ENCODE assay signal across 8 cellular contexts in genomic region chr5:150700600-150701377, GRCh38. TPM values are rescaled to one million over a fixed set of nuclear protein-coding genes. Genes with fewer than 3 reads are reported as not detected.
DNase-seq lines count a peak whose midpoint lies in the region; ATAC-seq and TF ChIP-seq lines count a peak whose summit lies in the region.

Gene RBM22 (minus strand): TSS chr5:150701062. CDS start chr5:150700985, 77 bp downstream.

- intact Hi-C loops in mucosa of descending colon (cut with DNase I, micrococcal nuclease) = no loop called here

- TF ChIP-seq CTCF in OCI-LY1 (IDR thresholded peaks at IDR 0.05; ENCODE audit: low read length) = peak; percentile 84
- peak; percentile 68 for TF ChIP-seq CTCF in epithelial cell of esophagus (IDR thresholded peaks at IDR 0.05; ENCODE audit: insufficient read depth, low read depth, low read length, missing control alignments)
- peak; percentile 44 for TF ChIP-seq CTCF in mucosa of descending colon (IDR thresholded peaks at IDR 0.05)

- H3K27ac ChIP-seq in HUES6 (ENCODE audit: low read depth, low read length) = peak within 1 kb of the TSS; percentile 97
- peak within 1 kb of the TSS; percentile 46 for H3K27ac ChIP-seq in OCI-LY1 (ENCODE audit: low read depth, low read length, poor library complexity, severe bottlenecking)

- H4K20me1 ChIP-seq in OCI-LY1 (ENCODE audit: insufficient read depth, low read length) = no peaks in the 10 kb centered on the region

- H3K27me3 ChIP-seq in HUES6 (ENCODE audit: control insufficient read depth, insufficient read depth, low read length) (no peaks in the 10 kb centered on the region), OCI-LY1 (ENCODE audit: insufficient read depth, low read length) (no peaks in the 10 kb centered on the region)

- H3K4me2 ChIP-seq in OCI-LY1 (ENCODE audit: low read length) = peak within 1 kb of the TSS; percentile 97

- H2AFZ ChIP-seq in OCI-LY1 (ENCODE audit: low read length) = peak within 1 kb of the TSS; percentile 50; the same call in 1 of the 2 replicates

- no peaks in the 10 kb centered on the region for H3F3A ChIP-seq in OCI-LY1 (ENCODE audit: insufficient read depth, low read length)

- H3K9ac ChIP-seq in HUES6 (ENCODE audit: low read length) = peak within 1 kb of the TSS; percentile 98
- H3K9ac ChIP-seq in OCI-LY1 (ENCODE audit: low read length) = peak within 1 kb of the TSS; percentile 82

- ATAC-seq in GM21423 (IDR thresholded peaks at IDR 0.05; ENCODE audit: unreplicated experiment) (peak; percentile 97), mucosa of descending colon (peak; percentile 98)

- DNase-seq in DMS 273 (lab: John Stamatoyannopoulos, UW; ENCODE audit: unreplicated experiment) = peak; percentile 97
- DNase-seq in activated CD8-positive, alpha-beta memory T cell treated with anti-CD3 and anti-CD28 coated beads, Interleukin-2, amount 50 U/mL, for 48 hours = peak; percentile 93
- DNase-seq in epithelial cell of esophagus (ENCODE audit: low read depth) = peak; percentile 89
- DNase-seq in mucosa of descending colon = peak; percentile 93 to 97 (median 96)
- DNase-seq in stimulated activated CD8-positive, alpha-beta memory T cell treated with anti-CD3 and anti-CD28 coated beads, Interleukin-4, amount 100 ng/mL, for 24 hours (ENCODE audit: low read depth) = peak; percentile 87

- peak within 1 kb of the TSS; percentile 98 for H3K4me3 ChIP-seq in HUES6 (ENCODE audit: low read depth, low read length)
- H3K4me3 ChIP-seq in OCI-LY1 (ENCODE audit: low read depth, low read length, poor library complexity, severe bottlenecking) = peak within 1 kb of the TSS; percentile 73
- peak within 1 kb of the TSS; percentile 93 for H3K4me3 ChIP-seq in epithelial cell of esophagus (ENCODE audit: low read length)
- peak within 1 kb of the TSS; percentile 91 for H3K4me3 ChIP-seq in mucosa of descending colon

- no peaks in the 10 kb centered on the region for H3K9me2 ChIP-seq in OCI-LY1 (ENCODE audit: low read depth, low read length)

- no peaks in the 10 kb centered on the region for H3K9me3 ChIP-seq in HUES6 (ENCODE audit: control insufficient read depth, insufficient read depth, low read depth, low read length)
- no peaks in the 10 kb centered on the region for H3K9me3 ChIP-seq in OCI-LY1 (ENCODE audit: low read length)
- no peaks in the 10 kb centered on the region for H3K9me3 ChIP-seq in mucosa of descending colon

- peaks cover 11% of the 10 kb centered on the region; the same call in 1 of the 2 replicates for H3K79me2 ChIP-seq in OCI-LY1 (ENCODE audit: insufficient read depth, low read length)

- H3K4me1 ChIP-seq in HUES6 (ENCODE audit: control insufficient read depth, insufficient read depth, low read length) (no peaks in the 10 kb centered on the region), OCI-LY1 (ENCODE audit: insufficient read depth, low read length, severe bottlenecking) (peaks cover 18% of the 10 kb centered on the region), mucosa of descending colon (ENCODE audit: low read depth) (peaks cover 9% of the 10 kb centered on the region)

- peaks cover 31% of the 10 kb centered on the region for H3K36me3 ChIP-seq in HUES6 (ENCODE audit: control insufficient read depth, insufficient read depth, low read length)
- peaks cover 33% of the 10 kb centered on the region for H3K36me3 ChIP-seq in OCI-LY1 (ENCODE audit: insufficient read depth, low read length)
- H3K36me3 ChIP-seq in mucosa of descending colon (ENCODE audit: low read depth) = no peaks in the 10 kb centered on the region

RNA-seq across cellular contexts. Expression of gene RBM22, which starts in this region (rescaled TPM):
- 10 to 100 TPM; 41.0 to 45.1 (median 44.2) TPM for total RNA-seq in mucosa of descending colon

Comparison
In these comparisons a context has a peak if more than half of its experiments do, and no peak if none do; other contexts are left out.
1. Peak in every context shown above with its lines: DNase-seq, ATAC-seq, H3K4me3 ChIP-seq and H3K27ac ChIP-seq.